ENCODE assay signal across 22 cellular contexts in the genomic region with DNA sequence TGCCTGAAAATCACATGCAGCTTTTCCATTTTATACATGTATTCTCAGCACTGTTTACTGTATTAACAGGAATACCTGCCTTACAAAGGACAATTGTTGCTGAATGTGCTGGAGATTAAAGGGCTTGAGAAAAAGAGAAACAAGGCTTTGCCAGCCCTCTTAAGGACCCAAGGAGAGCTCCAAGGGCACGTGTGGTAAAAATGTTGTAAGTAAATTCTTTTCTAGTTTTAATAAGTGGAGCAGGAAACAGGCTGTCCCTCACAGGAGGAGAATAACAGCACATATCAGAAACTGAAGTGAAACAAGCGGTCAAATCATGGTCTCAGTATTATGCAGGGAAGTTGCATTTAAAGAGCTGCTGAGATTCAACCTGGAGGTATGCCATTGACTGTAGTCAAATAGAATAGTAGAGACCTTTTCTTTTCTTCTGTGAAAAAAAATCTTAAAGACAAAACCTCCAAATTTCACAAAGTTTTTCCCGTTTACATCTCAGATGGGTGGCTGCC. TPM values are rescaled to one million over a fixed set of nuclear protein-coding genes. Genes with fewer than 3 reads are reported as not detected.
DNase-seq lines count a peak whose midpoint lies in the region; ATAC-seq, FAIRE-seq and TF ChIP-seq lines count a peak whose summit lies in the region.
"Had no signal": no experiment of that assay in that cellular context is flagged by ENCODE, and none has a peak within 500 bp of the region (broad histone marks: within the 10 kb centered on the region; RNA-seq: fewer than 3 reads in every experiment).

No MANE protein-coding gene starts in this region.

- 38 to 41% methylated on average over 3 of the region's 3 CpGs for WGBS in pancreas, 2 donors

- intact Hi-C loops in endothelial cell of umbilical vein (cut with micrococcal nuclease) (no loop called here), pancreas (cut with DNase I) (no loop called here)

- POLR2A ChIA-PET in endothelial cell of umbilical vein (lab: Charles Lee) = no interaction called here

- H3K36me3 ChIP-seq in endothelial cell of umbilical vein (ENCODE audit: control insufficient read depth in 2 of 2, extremely low read depth in 1 of 2, insufficient read depth in 2 of 2, low read length in 2 of 2) = peaks cover 0 to 2% of the 10 kb centered on the region in 2 experiments
- H3K36me3 ChIP-seq in pancreas = no peaks in the 10 kb centered on the region
- H3K36me3 ChIP-seq: right lobe of liver, suprapubic skin had no signal

- H3K4me1 ChIP-seq in endothelial cell of umbilical vein (ENCODE audit: control insufficient read depth, extremely low read depth, insufficient read depth, low read length) (peaks cover 48% of the 10 kb centered on the region), pancreas (peaks cover 0 to 5% (median 3%) of the 10 kb centered on the region in 3 donors)
- H3K4me1 ChIP-seq: Caco-2, right lobe of liver had no signal

- BruUV-seq in endothelial cell of umbilical vein (replicated peaks; lab: Mats Ljungman, UMichigan) = no TSS peak

- H3K27ac ChIP-seq in endothelial cell of umbilical vein (ENCODE audit: insufficient read depth, low read depth, low read length) (peak overlapping the region; percentile 35), pancreas (peak overlapping the region in 3 of 4 donors; percentile 14 to 48 (median 19))
- H3K27ac ChIP-seq: epithelial cell of prostate, suprapubic skin had no signal

- H4K20me1 ChIP-seq in endothelial cell of umbilical vein (replicated peaks; ENCODE audit: control insufficient read depth, extremely low read depth, insufficient read depth, low read length) = no peaks in the 10 kb centered on the region

- H3K27me3 ChIP-seq in endothelial cell of umbilical vein (ENCODE audit: control insufficient read depth in 2 of 2, insufficient read depth in 2 of 2, low read length in 2 of 2) = no peaks in the 10 kb centered on the region
- H3K27me3 ChIP-seq in pancreas = no peaks in the 10 kb centered on the region
- H3K27me3 ChIP-seq: right lobe of liver, suprapubic skin had no signal

- H2AFZ ChIP-seq in endothelial cell of umbilical vein (ENCODE audit: low read depth, low read length) = no peak overlapping the region

- dilution Hi-C loops in endothelial cell of umbilical vein (cut with MboI; ENCODE audit: extremely low pct_ligation_motif_present, low sequenced_read_pairs) = no loop called here

- DNase-seq in endothelial cell of umbilical vein (ENCODE audit: low read depth, low spot score) (no peak), pancreas (no peak), Kasumi-1 (lab: John Stamatoyannopoulos, UW) (no peak)
- DNase-seq in activated naive CD4-positive, alpha-beta T cell treated with Interleukin-2 at 50 U/mL for 16 hours = no peak
- DNase-seq in activated CD4-positive, CD25-positive, alpha-beta regulatory T cell treated with anti-CD3 and anti-CD28 coated beads, Interleukin-2, amount 50 U/mL, for 72 hours = no peak
- DNase-seq: activated CD8-positive, alpha-beta memory T cell treated with anti-CD3 and anti-CD28 coated beads, Interleukin-2, amount 10 ng/mL, durations not matched to agents 7 days and 5 days; activated effector memory CD4-positive, alpha-beta T cell treated with Interleukin-2 at 50 U/mL for 16 hours; AML-193; amniotic stem cell; Caco-2; KBM-7; right lobe of liver; RPMI8226; stimulated activated CD4-positive, alpha-beta T cell treated with anti-CD3 and anti-CD28 coated beads, Interleukin-2, amount 100 ng/mL, for 48 hours; stimulated activated CD8-positive, alpha-beta memory T cell treated with anti-CD3 and anti-CD28 coated beads, Interleukin-4, amount 100 ng/mL, for 48 hours; T-helper 17 cell had no signal

- no peak for TF ChIP-seq POLR2A in endothelial cell of umbilical vein (IDR thresholded peaks at IDR 0.05; ENCODE audit: low read depth, low read length)

- peak; percentile 15 for FAIRE-seq in endothelial cell of umbilical vein (lab: Jason Lieb, UNC)
- FAIRE-seq in pancreas (lab: Jason Lieb, UNC) = no peak
- FAIRE-seq: GM12892 had no signal

- H3K9me3 ChIP-seq in endothelial cell of umbilical vein (replicated peaks; ENCODE audit: control insufficient read depth, insufficient read depth, low read length) (no peaks in the 10 kb centered on the region), pancreas (no peaks in the 10 kb centered on the region)
- H3K9me3 ChIP-seq: Caco-2, right lobe of liver, suprapubic skin had no signal

- no peaks in the 10 kb centered on the region for H3K9me1 ChIP-seq in endothelial cell of umbilical vein (replicated peaks; ENCODE audit: control insufficient read depth, extremely low read depth, insufficient read depth, low read length)

- no peak overlapping the region for H3K9ac ChIP-seq in endothelial cell of umbilical vein (replicated peaks; ENCODE audit: extremely low read depth, insufficient read depth, low read length)

- CTCF ChIA-PET in endothelial cell of umbilical vein (lab: Charles Lee) = interaction anchor here (1.2 to 2.7 kb wide), 3 partner anchors 9 to 10 kb away, joined by 3 to 12 read pairs (median 6); no protein-coding TSS in a partner anchor

- H3K4me3 ChIP-seq in endothelial cell of umbilical vein (replicated peaks in 1 of 3; ENCODE audit: insufficient read depth in 1 of 3, low read depth in 1 of 3, low read length in 3 of 3) = no peak overlapping the region
- no peak overlapping the region for H3K4me3 ChIP-seq in pancreas
- H3K4me3 ChIP-seq: right lobe of liver, suprapubic skin had no signal

- peaks cover 72% of the 10 kb centered on the region for H3K79me2 ChIP-seq in endothelial cell of umbilical vein (ENCODE audit: control insufficient read depth, insufficient read depth, low read length)

- peak; percentile 58 for ATAC-seq in GM21515 (IDR thresholded peaks at IDR 0.05; ENCODE audit: unreplicated experiment)
- ATAC-seq in HG03565 (IDR thresholded peaks at IDR 0.05; ENCODE audit: unreplicated experiment) = peak; percentile 91
- peak in 1 of 4 donors; percentile 41 for ATAC-seq in pancreas
- ATAC-seq in GM21576 (IDR thresholded peaks at IDR 0.05; ENCODE audit: unreplicated experiment) = no peak
- ATAC-seq: activated CD8-positive, alpha-beta memory T cell treated with anti-CD3 and anti-CD28 coated beads, Interleukin-2, amount 10 ng/mL, durations not matched to agents 7 days and 5 days; T-helper 17 cell had no signal

- TF ChIP-seq CTCF in endothelial cell of umbilical vein (IDR thresholded peaks at IDR 0.05; ENCODE audit: extremely low read depth in 1 of 2, insufficient read depth in 1 of 2, low read depth in 1 of 2, low read length in 2 of 2) (no peak), pancreas (IDR thresholded peaks at IDR 0.05) (no peak)

- H3K4me2 ChIP-seq in endothelial cell of umbilical vein (ENCODE audit: insufficient read depth, low read length) = no peak overlapping the region

TF ChIP-seq in endothelial cell of umbilical vein, 7 proteins besides CTCF, POLR2A, EP300 and RAD21:
- TF ChIP-seq, protein P1, sequence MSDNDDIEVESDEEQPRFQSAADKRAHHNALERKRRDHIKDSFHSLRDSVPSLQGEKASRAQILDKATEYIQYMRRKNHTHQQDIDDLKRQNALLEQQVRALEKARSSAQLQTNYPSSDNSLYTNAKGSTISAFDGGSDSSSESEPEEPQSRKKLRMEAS (IDR thresholded peaks at IDR 0.05; ENCODE audit: insufficient read depth, insufficient read length) = no peak
- TF ChIP-seq POLR2AphosphoS5 (IDR thresholded peaks at IDR 0.05; ENCODE audit: insufficient read depth, low read depth, low read length) = no peak
- no peak for TF ChIP-seq GATA2 (IDR thresholded peaks at IDR 0.05; ENCODE audit: insufficient read depth, insufficient read length, low read depth, low read length)

RNA-seq across cellular contexts. Expression of a gene that starts 18.5 kb away (rescaled TPM):
- 377 and 526 TPM in 2 replicates for total RNA-seq in endothelial cell of umbilical vein
- polyA plus RNA-seq in endothelial cell of umbilical vein = 770 and 1,004 TPM in 2 replicates
- polyA plus RNA-seq in endothelial cell of umbilical vein (2011; cell fraction: cytosol; rRNA removed) = 668 and 889 TPM in 2 replicates
- polyA plus RNA-seq in endothelial cell of umbilical vein (2011; cell fraction: nucleus; rRNA removed) = 359 and 408 TPM in 2 replicates
- polyA plus RNA-seq in endothelial cell of umbilical vein (2012) = 431 and 488 TPM in 2 replicates
- polyA minus RNA-seq in endothelial cell of umbilical vein = 262 and 334 TPM in 2 replicates
- polyA minus RNA-seq in endothelial cell of umbilical vein (2011; cell fraction: cytosol; rRNA and poly(A)+ RNA removed) = 3.2 TPM
- 73.2 and 129 TPM in 2 replicates for polyA minus RNA-seq in endothelial cell of umbilical vein (2011; cell fraction: nucleus; rRNA and poly(A)+ RNA removed)
- 100 to 1,000 TPM in 3 of 6 donors, 10 to 100 TPM in 3; 49.4 to 324 (median 120) TPM for total RNA-seq in pancreas
- 100 to 1,000 TPM; 156 to 186 TPM for polyA plus RNA-seq in pancreas
